In genomic region chr1:161342186-161342585, GRCh38 we compare ENCODE assay signal across 36 cellular contexts. TPM values are rescaled to one million over a fixed set of nuclear protein-coding genes. Genes with fewer than 3 reads are reported as not detected.
"Had no signal": no experiment of that assay in that cellular context is flagged by ENCODE, and none has a peak within 500 bp of the region (broad histone marks: within the 10 kb centered on the region; RNA-seq: fewer than 3 reads in every experiment).

No MANE protein-coding gene starts in this region.

- H3K36me3 ChIP-seq: breast epithelium had no signal

- H3K27ac Mint-ChIP-seq: activated CD4-positive, alpha-beta memory T cell treated with anti-CD3 and anti-CD28 coated beads for 36 hours; activated CD4-positive, alpha-beta T cell treated with anti-CD3 and anti-CD28 coated beads for 36 hours; activated CD4-positive, alpha-beta T cell treated with anti-CD3 and anti-CD28 coated beads, Interleukin-2, amount 10 ng/mL, durations not matched to agents 24 days and 14 days; activated CD8-positive, alpha-beta memory T cell treated with anti-CD3 and anti-CD28 coated beads, Interleukin-2, amount 10 ng/mL, durations not matched to agents 7 days and 5 days; activated CD8-positive, alpha-beta T cell treated with anti-CD3 and anti-CD28 coated beads, Interleukin-2, amount 10 ng/mL, durations not matched to agents 7 days and 5 days; activated naive CD4-positive, alpha-beta T cell treated with anti-CD3 and anti-CD28 coated beads, Interleukin-2, amount 10 ng/mL, durations not matched to agents 7 days and 5 days; activated naive CD4-positive, alpha-beta T cell treated with anti-CD3 and anti-CD28 coated beads, Interleukin-2, amount 50 U/mL, for 72 hours; activated T-helper 1 cell treated with anti-CD3 and anti-CD28 coated beads, Interleukin-12 subunit alpha, Interleukin-12 subunit beta, Interleukin-2, Interleukin-4 antibody, amounts not matched to agents 30 ng/mL and 10 ng/mL and 1 ng/mL, durations not matched to agents 14 hours and 24 hours and 36 hours; activated T-helper 2 cell treated with anti-CD3 and anti-CD28 coated beads, Interferon-gamma antibody, Interleukin-2, Interleukin-4, amounts not matched to agents 10 μg/mL and 5 μg/mL and 100 μg/mL, durations not matched to agents 14 hours and 24 hours and 36 hours had no signal

- ATAC-seq: activated CD4-positive, alpha-beta T cell treated with anti-CD3 and anti-CD28 coated beads for 36 hours; activated CD8-positive, alpha-beta memory T cell treated with anti-CD3 and anti-CD28 coated beads, Interleukin-2, amount 10 ng/mL, durations not matched to agents 7 days and 5 days; activated CD8-positive, alpha-beta T cell treated with anti-CD3 and anti-CD28 coated beads, Interleukin-2, amount 10 ng/mL, durations not matched to agents 7 days and 5 days; activated naive CD4-positive, alpha-beta T cell treated with anti-CD3 and anti-CD28 coated beads, Interleukin-2, amount 50 U/mL, for 72 hours had no signal

- H3K27me3 ChIP-seq: ascending aorta, breast epithelium, cardiac muscle cell, colonic mucosa, esophagus squamous epithelium had no signal

- H3K9me3 ChIP-seq: ascending aorta, breast epithelium, colonic mucosa, esophagus squamous epithelium had no signal

- H3K4me1 Mint-ChIP-seq: activated CD8-positive, alpha-beta memory T cell treated with anti-CD3 and anti-CD28 coated beads, Interleukin-2, amount 10 ng/mL, durations not matched to agents 7 days and 5 days; activated naive CD4-positive, alpha-beta T cell treated with anti-CD3 and anti-CD28 coated beads, Interleukin-2, amount 10 ng/mL, durations not matched to agents 7 days and 5 days; brain had no signal

- FAIRE-seq: endometrium, endothelial cell of umbilical vein had no signal

- H3K4me3 Mint-ChIP-seq: activated CD4-positive, alpha-beta memory T cell treated with anti-CD3 and anti-CD28 coated beads for 36 hours; activated CD4-positive, alpha-beta T cell treated with anti-CD3 and anti-CD28 coated beads for 36 hours; activated CD4-positive, alpha-beta T cell treated with anti-CD3 and anti-CD28 coated beads, Interleukin-2, amount 10 ng/mL, durations not matched to agents 24 days and 14 days; activated CD8-positive, alpha-beta memory T cell treated with anti-CD3 and anti-CD28 coated beads, Interleukin-2, amount 10 ng/mL, durations not matched to agents 7 days and 5 days; activated CD8-positive, alpha-beta T cell treated with anti-CD3 and anti-CD28 coated beads, Interleukin-2, amount 10 ng/mL, durations not matched to agents 7 days and 5 days; activated naive CD4-positive, alpha-beta T cell treated with anti-CD3 and anti-CD28 coated beads, Interleukin-2, amount 10 ng/mL, durations not matched to agents 7 days and 5 days; activated naive CD8-positive, alpha-beta T cell treated with anti-CD3 and anti-CD28 coated beads, Interleukin-2, amount 10 ng/mL, durations not matched to agents 7 days and 5 days; activated T-helper 1 cell treated with anti-CD3 and anti-CD28 coated beads, Interleukin-12 subunit alpha, Interleukin-12 subunit beta, Interleukin-2, Interleukin-4 antibody, amounts not matched to agents 30 ng/mL and 10 ng/mL and 1 ng/mL, durations not matched to agents 14 hours and 24 hours and 36 hours; brain had no signal

- H3K4me1 ChIP-seq: ascending aorta, breast epithelium, colonic mucosa, esophagus squamous epithelium had no signal

- H3K4me3 ChIP-seq: ascending aorta, breast epithelium, cardiac muscle cell, colonic mucosa, esophagus squamous epithelium had no signal

- DNase-seq: activated CD4-positive, alpha-beta memory T cell treated with anti-CD3 and anti-CD28 coated beads for 36 hours; activated CD4-positive, alpha-beta T cell treated with anti-CD3 and anti-CD28 coated beads for 36 hours; activated CD4-positive, alpha-beta T cell treated with anti-CD3 and anti-CD28 coated beads, Interleukin-2, amount 10 ng/mL, durations not matched to agents 24 days and 14 days; activated CD4-positive, CD25-positive, alpha-beta regulatory T cell; activated CD4-positive, CD25-positive, alpha-beta regulatory T cell treated with anti-CD3 and anti-CD28 coated beads, Interleukin-2, amount 50 U/mL, for 72 hours; activated CD8-positive, alpha-beta memory T cell treated with anti-CD3 and anti-CD28 coated beads, Interleukin-2, amount 10 ng/mL, durations not matched to agents 7 days and 5 days; activated CD8-positive, alpha-beta memory T cell treated with anti-CD3 and anti-CD28 coated beads, Interleukin-2, amount 50 U/mL, for 4 hours; activated CD8-positive, alpha-beta T cell treated with anti-CD3 and anti-CD28 coated beads, Interleukin-2, amount 10 ng/mL, durations not matched to agents 7 days and 5 days; activated gamma-delta T cell; activated naive CD4-positive, alpha-beta T cell; activated naive CD4-positive, alpha-beta T cell treated with anti-CD3 and anti-CD28 coated beads, Interleukin-2, amount 10 ng/mL, durations not matched to agents 7 days and 5 days; activated naive CD8-positive, alpha-beta T cell treated with anti-CD3 and anti-CD28 coated beads, Interleukin-2, amount 10 ng/mL, durations not matched to agents 7 days and 5 days; activated T-cell treated with anti-CD3 and anti-CD28 coated beads, Interleukin-2, amount 50 U/mL, for 1 hour; activated T-cell treated with anti-CD3 and anti-CD28 coated beads, Interleukin-2, amount 50 U/mL, for 48 hours; central memory CD4-positive, alpha-beta T cell; colonic mucosa; effector CD8-positive, alpha-beta T cell; esophagus squamous epithelium; foreskin melanocyte; head of caudate nucleus; T-helper 2 cell had no signal

- H3K27ac ChIP-seq: ascending aorta, breast epithelium, cardiac muscle cell, colonic mucosa, epithelial cell of prostate, esophagus squamous epithelium had no signal

- H3K9me3 Mint-ChIP-seq: activated CD4-positive, alpha-beta memory T cell treated with anti-CD3 and anti-CD28 coated beads for 36 hours; activated CD4-positive, alpha-beta T cell treated with anti-CD3 and anti-CD28 coated beads, Interleukin-2, amount 10 ng/mL, durations not matched to agents 24 days and 14 days; activated naive CD4-positive, alpha-beta T cell treated with anti-CD3 and anti-CD28 coated beads, Interleukin-2, amount 10 ng/mL, durations not matched to agents 7 days and 5 days; activated naive CD4-positive, alpha-beta T cell treated with anti-CD3 and anti-CD28 coated beads, Interleukin-2, amount 50 U/mL, for 72 hours; activated naive CD8-positive, alpha-beta T cell treated with anti-CD3 and anti-CD28 coated beads, Interleukin-2, amount 10 ng/mL, durations not matched to agents 7 days and 5 days; activated T-helper 1 cell treated with anti-CD3 and anti-CD28 coated beads, Interleukin-12 subunit alpha, Interleukin-12 subunit beta, Interleukin-2, Interleukin-4 antibody, amounts not matched to agents 30 ng/mL and 10 ng/mL and 1 ng/mL, durations not matched to agents 14 hours and 24 hours and 36 hours; activated T-helper 2 cell treated with anti-CD3 and anti-CD28 coated beads, Interferon-gamma antibody, Interleukin-2, Interleukin-4, amounts not matched to agents 10 μg/mL and 5 μg/mL and 100 μg/mL, durations not matched to agents 14 hours and 24 hours and 36 hours; brain had no signal

RNA-seq across cellular contexts. Expression of gene CFAP126, which starts 25.5 kb away (rescaled TPM):
- total RNA-seq: activated CD4-positive, alpha-beta T cell treated with anti-CD3 and anti-CD28 coated beads for 36 hours; activated CD4-positive, alpha-beta T cell treated with anti-CD3 and anti-CD28 coated beads, Interleukin-2, amount 10 ng/mL, durations not matched to agents 24 days and 14 days; activated CD8-positive, alpha-beta memory T cell treated with anti-CD3 and anti-CD28 coated beads for 36 hours; activated CD8-positive, alpha-beta memory T cell treated with anti-CD3 and anti-CD28 coated beads, Interleukin-2, amount 10 ng/mL, durations not matched to agents 7 days and 5 days; activated CD8-positive, alpha-beta T cell treated with anti-CD3 and anti-CD28 coated beads, Interleukin-2, amount 10 ng/mL, durations not matched to agents 7 days and 5 days; activated naive CD4-positive, alpha-beta T cell treated with anti-CD3 and anti-CD28 coated beads, Interleukin-2, amount 50 U/mL, for 72 hours; activated naive CD8-positive, alpha-beta T cell treated with anti-CD3 and anti-CD28 coated beads, Interleukin-2, amount 10 ng/mL, durations not matched to agents 7 days and 5 days; activated T-helper 1 cell treated with anti-CD3 and anti-CD28 coated beads, Interleukin-12 subunit alpha, Interleukin-12 subunit beta, Interleukin-2, Interleukin-4 antibody, amounts not matched to agents 30 ng/mL and 10 ng/mL and 1 ng/mL, durations not matched to agents 14 hours and 24 hours and 36 hours; activated T-helper 2 cell treated with anti-CD3 and anti-CD28 coated beads, Interferon-gamma antibody, Interleukin-2, Interleukin-4, amounts not matched to agents 10 μg/mL and 5 μg/mL and 100 μg/mL, durations not matched to agents 14 hours and 24 hours and 36 hours; ascending aorta; cardiac muscle cell; colonic mucosa; dermis microvascular lymphatic vessel endothelial cell; endothelial cell of umbilical vein; esophagus squamous epithelium; fibroblast of lung; fibroblast of villous mesenchyme had no signal
- polyA plus RNA-seq: cardiac muscle cell, endothelial cell of umbilical vein, esophagus, fibroblast of lung had no signal
